Comparison of ENCODE assay signal across 1 cellular context in the genomic region with DNA sequence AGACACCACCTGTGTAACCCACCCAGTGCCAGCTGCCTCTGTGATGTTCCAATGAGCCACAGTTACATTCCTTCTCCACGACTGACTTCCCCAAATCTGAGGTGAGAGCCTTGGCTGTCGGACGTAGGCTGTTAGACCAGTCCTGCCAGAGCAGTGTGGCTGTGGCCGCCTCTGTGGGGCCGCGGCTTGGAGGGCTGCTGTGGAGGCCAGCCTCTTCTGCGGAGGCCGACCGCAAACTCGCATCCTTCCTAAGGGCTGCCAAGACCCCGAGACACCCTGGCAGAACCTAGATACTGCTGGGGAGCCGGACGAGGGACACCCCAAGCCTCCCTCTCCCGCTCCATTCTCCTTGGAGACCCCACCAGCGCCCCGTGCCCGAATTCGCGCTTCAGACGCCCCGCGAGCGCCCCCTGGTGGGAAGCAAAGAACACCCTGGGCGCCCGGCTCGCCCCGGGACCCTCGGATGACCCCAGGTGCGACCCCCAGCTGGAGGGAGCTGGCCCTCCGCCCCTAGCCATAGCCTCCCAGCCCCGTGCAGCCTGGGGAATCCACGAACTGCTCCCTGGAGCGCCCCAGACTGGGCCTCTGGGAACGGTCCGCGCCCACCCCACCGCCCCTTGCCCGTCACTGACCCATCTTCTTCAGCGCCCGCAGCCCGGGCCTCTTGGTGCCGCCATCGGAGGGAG.
TF ChIP-seq lines count a peak whose summit lies in the region.

No MANE protein-coding gene starts in this region.

TF ChIP-seq in K562, 482 proteins besides CTCF, POLR2A, EP300 and RAD21 (continued from another document):
- no peak for TF ChIP-seq PHTF2 (CRISPR knock-in tag; IDR thresholded peaks at IDR 0.05)
- TF ChIP-seq, protein P1, sequence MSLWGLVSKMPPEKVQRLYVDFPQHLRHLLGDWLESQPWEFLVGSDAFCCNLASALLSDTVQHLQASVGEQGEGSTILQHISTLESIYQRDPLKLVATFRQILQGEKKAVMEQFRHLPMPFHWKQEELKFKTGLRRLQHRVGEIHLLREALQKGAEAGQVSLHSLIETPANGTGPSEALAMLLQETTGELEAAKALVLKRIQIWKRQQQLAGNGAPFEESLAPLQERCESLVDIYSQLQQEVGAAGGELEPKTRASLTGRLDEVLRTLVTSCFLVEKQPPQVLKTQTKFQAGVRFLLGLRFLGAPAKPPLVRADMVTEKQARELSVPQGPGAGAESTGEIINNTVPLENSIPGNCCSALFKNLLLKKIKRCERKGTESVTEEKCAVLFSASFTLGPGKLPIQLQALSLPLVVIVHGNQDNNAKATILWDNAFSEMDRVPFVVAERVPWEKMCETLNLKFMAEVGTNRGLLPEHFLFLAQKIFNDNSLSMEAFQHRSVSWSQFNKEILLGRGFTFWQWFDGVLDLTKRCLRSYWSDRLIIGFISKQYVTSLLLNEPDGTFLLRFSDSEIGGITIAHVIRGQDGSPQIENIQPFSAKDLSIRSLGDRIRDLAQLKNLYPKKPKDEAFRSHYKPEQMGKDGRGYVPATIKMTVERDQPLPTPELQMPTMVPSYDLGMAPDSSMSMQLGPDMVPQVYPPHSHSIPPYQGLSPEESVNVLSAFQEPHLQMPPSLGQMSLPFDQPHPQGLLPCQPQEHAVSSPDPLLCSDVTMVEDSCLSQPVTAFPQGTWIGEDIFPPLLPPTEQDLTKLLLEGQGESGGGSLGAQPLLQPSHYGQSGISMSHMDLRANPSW (CRISPR knock-in tag; IDR thresholded peaks at IDR 0.05) = no peak
- TF ChIP-seq PHF21A (IDR thresholded peaks at IDR 0.05; ENCODE audit: borderline replicate concordance, low read depth) = no peak
- TF ChIP-seq THRAP3 (IDR thresholded peaks at IDR 0.05; ENCODE audit: borderline replicate concordance) = no peak
- TF ChIP-seq SRSF9 (IDR thresholded peaks at IDR 0.05; ENCODE audit: borderline replicate concordance, low read depth, low read length) = no peak
- TF ChIP-seq SMARCC2 (IDR thresholded peaks at IDR 0.05; ENCODE audit: low read depth) = no peak
- no peak for TF ChIP-seq SAFB (IDR thresholded peaks at IDR 0.05; ENCODE audit: borderline replicate concordance, low read depth, low read length)
- no peak for TF ChIP-seq SNIP1 (IDR thresholded peaks at IDR 0.05; ENCODE audit: low read depth)
- TF ChIP-seq, protein P2, sequence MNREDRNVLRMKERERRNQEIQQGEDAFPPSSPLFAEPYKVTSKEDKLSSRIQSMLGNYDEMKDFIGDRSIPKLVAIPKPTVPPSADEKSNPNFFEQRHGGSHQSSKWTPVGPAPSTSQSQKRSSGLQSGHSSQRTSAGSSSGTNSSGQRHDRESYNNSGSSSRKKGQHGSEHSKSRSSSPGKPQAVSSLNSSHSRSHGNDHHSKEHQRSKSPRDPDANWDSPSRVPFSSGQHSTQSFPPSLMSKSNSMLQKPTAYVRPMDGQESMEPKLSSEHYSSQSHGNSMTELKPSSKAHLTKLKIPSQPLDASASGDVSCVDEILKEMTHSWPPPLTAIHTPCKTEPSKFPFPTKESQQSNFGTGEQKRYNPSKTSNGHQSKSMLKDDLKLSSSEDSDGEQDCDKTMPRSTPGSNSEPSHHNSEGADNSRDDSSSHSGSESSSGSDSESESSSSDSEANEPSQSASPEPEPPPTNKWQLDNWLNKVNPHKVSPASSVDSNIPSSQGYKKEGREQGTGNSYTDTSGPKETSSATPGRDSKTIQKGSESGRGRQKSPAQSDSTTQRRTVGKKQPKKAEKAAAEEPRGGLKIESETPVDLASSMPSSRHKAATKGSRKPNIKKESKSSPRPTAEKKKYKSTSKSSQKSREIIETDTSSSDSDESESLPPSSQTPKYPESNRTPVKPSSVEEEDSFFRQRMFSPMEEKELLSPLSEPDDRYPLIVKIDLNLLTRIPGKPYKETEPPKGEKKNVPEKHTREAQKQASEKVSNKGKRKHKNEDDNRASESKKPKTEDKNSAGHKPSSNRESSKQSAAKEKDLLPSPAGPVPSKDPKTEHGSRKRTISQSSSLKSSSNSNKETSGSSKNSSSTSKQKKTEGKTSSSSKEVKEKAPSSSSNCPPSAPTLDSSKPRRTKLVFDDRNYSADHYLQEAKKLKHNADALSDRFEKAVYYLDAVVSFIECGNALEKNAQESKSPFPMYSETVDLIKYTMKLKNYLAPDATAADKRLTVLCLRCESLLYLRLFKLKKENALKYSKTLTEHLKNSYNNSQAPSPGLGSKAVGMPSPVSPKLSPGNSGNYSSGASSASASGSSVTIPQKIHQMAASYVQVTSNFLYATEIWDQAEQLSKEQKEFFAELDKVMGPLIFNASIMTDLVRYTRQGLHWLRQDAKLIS (CRISPR knock-in tag; IDR thresholded peaks at IDR 0.05) = no peak
- no peak for TF ChIP-seq MYBL2 (IDR thresholded peaks at IDR 0.05; ENCODE audit: low read depth)
- TF ChIP-seq MYBL2 (CRISPR knock-in tag; IDR thresholded peaks at IDR 0.05; ENCODE audit: borderline replicate concordance) = no peak
- no peak for TF ChIP-seq ZNF253 (CRISPR knock-in tag; conservative IDR thresholded peaks at IDR 0.05)
- TF ChIP-seq, protein P3, sequence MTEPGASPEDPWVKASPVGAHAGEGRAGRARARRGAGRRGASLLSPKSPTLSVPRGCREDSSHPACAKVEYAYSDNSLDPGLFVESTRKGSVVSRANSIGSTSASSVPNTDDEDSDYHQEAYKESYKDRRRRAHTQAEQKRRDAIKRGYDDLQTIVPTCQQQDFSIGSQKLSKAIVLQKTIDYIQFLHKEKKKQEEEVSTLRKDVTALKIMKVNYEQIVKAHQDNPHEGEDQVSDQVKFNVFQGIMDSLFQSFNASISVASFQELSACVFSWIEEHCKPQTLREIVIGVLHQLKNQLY (CRISPR knock-in tag; conservative IDR thresholded peaks at IDR 0.05) = no peak
- TF ChIP-seq, protein P4, sequence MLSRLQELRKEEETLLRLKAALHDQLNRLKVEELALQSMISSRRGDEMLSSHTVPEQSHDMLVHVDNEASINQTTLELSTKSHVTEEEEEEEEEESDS (CRISPR knock-in tag; IDR thresholded peaks at IDR 0.05) = no peak
- TF ChIP-seq, protein P5, sequence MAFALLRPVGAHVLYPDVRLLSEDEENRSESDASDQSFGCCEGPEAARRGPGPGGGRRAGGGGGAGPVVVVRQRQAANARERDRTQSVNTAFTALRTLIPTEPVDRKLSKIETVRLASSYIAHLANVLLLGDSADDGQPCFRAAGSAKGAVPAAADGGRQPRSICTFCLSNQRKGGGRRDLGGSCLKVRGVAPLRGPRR (CRISPR knock-in tag; IDR thresholded peaks at IDR 0.05) = no peak
- peak; percentile 26; the same call in 1 of the 2 replicates for TF ChIP-seq ARID1B (IDR thresholded peaks at IDR 0.05)
- no peak for TF ChIP-seq ZNF695 (CRISPR knock-in tag; IDR thresholded peaks at IDR 0.05)
- TF ChIP-seq ARID2 (IDR thresholded peaks at IDR 0.05) = 0 out of 2 replicates have a peak, but pooled peaks have one; percentile 47
- TF ChIP-seq RBBP5 (IDR thresholded peaks at IDR 0.05; ENCODE audit: borderline replicate concordance, insufficient read depth, low read length, poor library complexity, severe bottlenecking) = no peak
- TF ChIP-seq HNRNPL (IDR thresholded peaks at IDR 0.05; ENCODE audit: low read depth, low read length) = peak; percentile 88
- TF ChIP-seq POLR2G (IDR thresholded peaks at IDR 0.05; ENCODE audit: low read depth, low read length) = no peak
- TF ChIP-seq, protein P6, sequence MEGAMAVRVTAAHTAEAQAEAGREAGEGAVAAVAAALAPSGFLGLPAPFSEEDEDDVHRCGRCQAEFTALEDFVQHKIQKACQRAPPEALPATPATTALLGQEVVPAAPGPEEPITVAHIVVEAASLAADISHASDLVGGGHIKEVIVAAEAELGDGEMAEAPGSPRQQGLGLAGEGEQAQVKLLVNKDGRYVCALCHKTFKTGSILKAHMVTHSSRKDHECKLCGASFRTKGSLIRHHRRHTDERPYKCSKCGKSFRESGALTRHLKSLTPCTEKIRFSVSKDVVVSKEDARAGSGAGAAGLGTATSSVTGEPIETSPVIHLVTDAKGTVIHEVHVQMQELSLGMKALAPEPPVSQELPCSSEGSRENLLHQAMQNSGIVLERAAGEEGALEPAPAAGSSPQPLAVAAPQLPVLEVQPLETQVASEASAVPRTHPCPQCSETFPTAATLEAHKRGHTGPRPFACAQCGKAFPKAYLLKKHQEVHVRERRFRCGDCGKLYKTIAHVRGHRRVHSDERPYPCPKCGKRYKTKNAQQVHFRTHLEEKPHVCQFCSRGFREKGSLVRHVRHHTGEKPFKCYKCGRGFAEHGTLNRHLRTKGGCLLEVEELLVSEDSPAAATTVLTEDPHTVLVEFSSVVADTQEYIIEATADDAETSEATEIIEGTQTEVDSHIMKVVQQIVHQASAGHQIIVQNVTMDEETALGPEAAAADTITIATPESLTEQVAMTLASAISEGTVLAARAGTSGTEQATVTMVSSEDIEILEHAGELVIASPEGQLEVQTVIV (CRISPR knock-in tag; IDR thresholded peaks at IDR 0.05; ENCODE audit: borderline replicate concordance) = no peak
- TF ChIP-seq FOXK1 (CRISPR knock-in tag; IDR thresholded peaks at IDR 0.05; ENCODE audit: borderline replicate concordance) = no peak
- no peak for TF ChIP-seq RFX5 (IDR thresholded peaks at IDR 0.05; ENCODE audit: low read depth, low read length)
- TF ChIP-seq, protein P7, sequence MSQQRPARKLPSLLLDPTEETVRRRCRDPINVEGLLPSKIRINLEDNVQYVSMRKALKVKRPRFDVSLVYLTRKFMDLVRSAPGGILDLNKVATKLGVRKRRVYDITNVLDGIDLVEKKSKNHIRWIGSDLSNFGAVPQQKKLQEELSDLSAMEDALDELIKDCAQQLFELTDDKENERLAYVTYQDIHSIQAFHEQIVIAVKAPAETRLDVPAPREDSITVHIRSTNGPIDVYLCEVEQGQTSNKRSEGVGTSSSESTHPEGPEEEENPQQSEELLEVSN (IDR thresholded peaks at IDR 0.05; ENCODE audit: borderline replicate concordance in 1 of 2, extremely low read depth in 1 of 2, insufficient read depth in 1 of 2, insufficient read length in 1 of 2, low read depth in 1 of 2, low read length in 1 of 2, poor library complexity in 1 of 2, severe bottlenecking in 1 of 2) = no peak
- no peak for TF ChIP-seq SRF (CRISPR knock-in tag; IDR thresholded peaks at IDR 0.05)
- no peak for TF ChIP-seq TCF7L2 (IDR thresholded peaks at IDR 0.05; ENCODE audit: low read depth, low read length)
- TF ChIP-seq HNRNPK (IDR thresholded peaks at IDR 0.05; ENCODE audit: low read depth, low read length, poor library complexity, severe bottlenecking) = no peak
TF ChIP-seq in K562: peak in this region for 49.
